ENCODE assay signal across 13 cellular contexts in genomic region chr4:168656055-168656660, GRCh38.
A peak's percentile ranks its signal among the peaks of the same experiment; 100 is the strongest.
DNase-seq lines count a peak whose midpoint lies in the region; ATAC-seq and TF ChIP-seq lines count a peak whose summit lies in the region.
"Had no signal": no experiment of that assay in that cellular context is flagged by ENCODE, and none has a peak within 500 bp of the region (broad histone marks: within the 10 kb centered on the region; RNA-seq: fewer than 3 reads in every experiment).

No MANE protein-coding gene starts in this region.

- DNase-seq in H4 (ENCODE audit: low spot score) (peak; percentile 55), NCI-H69 (lab: John Stamatoyannopoulos, UW) (peak; percentile 82), epithelial cell of proximal tubule (ENCODE audit: low read depth) (peak; percentile 67), retinal pigment epithelial cell (ENCODE audit: low read depth) (peak; percentile 84), foreskin melanocyte (no peak), SW 1271 (lab: John Stamatoyannopoulos, UW) (no peak), SJCRH30 (no peak)
- DNase-seq in stimulated activated naive CD8-positive, alpha-beta T cell treated with anti-CD3 and anti-CD28 coated beads, Interleukin-15, amount 100 ng/mL, for 72 hours, result no peak
- DNase-seq: activated CD4-positive, alpha-beta T cell treated with anti-CD3 and anti-CD28 coated beads for 48 hours; activated naive CD4-positive, alpha-beta T cell treated with anti-CD3 and anti-CD28 coated beads for 36 hours; ovary; Right ventricle myocardium superior had no signal

- H3K27ac ChIP-seq in SJCRH30, result no peak overlapping the region
- H3K27ac ChIP-seq: ovary had no signal

- no peak overlapping the region for H3K4me3 Mint-ChIP-seq in stimulated activated naive CD8-positive, alpha-beta T cell treated with anti-CD3 and anti-CD28 coated beads, Interleukin-15, amount 100 ng/mL, for 72 hours
- H3K4me3 Mint-ChIP-seq: activated naive CD4-positive, alpha-beta T cell treated with anti-CD3 and anti-CD28 coated beads for 36 hours; GM23338 had no signal

- no peaks in the 10 kb centered on the region for H3K9me3 ChIP-seq in SJCRH30 (replicated peaks)
- H3K9me3 ChIP-seq: ovary had no signal

- peaks cover 17% of the 10 kb centered on the region for H3K27me3 Mint-ChIP-seq in stimulated activated naive CD8-positive, alpha-beta T cell treated with anti-CD3 and anti-CD28 coated beads, Interleukin-15, amount 100 ng/mL, for 72 hours

- no peak for TF ChIP-seq CTCF in epithelial cell of proximal tubule (conservative IDR thresholded peaks at IDR 0.05; ENCODE audit: low read depth, low read length)
- TF ChIP-seq CTCF in retinal pigment epithelial cell (conservative IDR thresholded peaks at IDR 0.05; ENCODE audit: low read depth, low read length), result no peak

- no peak overlapping the region for H3K4me3 ChIP-seq in epithelial cell of proximal tubule (ENCODE audit: low read depth, low read length)
- H3K4me3 ChIP-seq in retinal pigment epithelial cell (ENCODE audit: low read length), result no peak overlapping the region
- no peak overlapping the region for H3K4me3 ChIP-seq in SJCRH30
- H3K4me3 ChIP-seq: GM23338, ovary had no signal

- H3K27me3 ChIP-seq in SJCRH30, result no peaks in the 10 kb centered on the region
- H3K27me3 ChIP-seq: ovary had no signal

- ATAC-seq in stimulated activated naive CD8-positive, alpha-beta T cell treated with anti-CD3 and anti-CD28 coated beads, Interleukin-15, amount 100 ng/mL, for 72 hours, result no peak
- ATAC-seq: GM23338 had no signal

- H3K4me1 ChIP-seq in SJCRH30, result peaks cover 23% of the 10 kb centered on the region

- H3K4me1 Mint-ChIP-seq in stimulated activated naive CD8-positive, alpha-beta T cell treated with anti-CD3 and anti-CD28 coated beads, Interleukin-15, amount 100 ng/mL, for 72 hours, result peaks cover 9% of the 10 kb centered on the region

- no peak overlapping the region for H3K27ac Mint-ChIP-seq in stimulated activated naive CD8-positive, alpha-beta T cell treated with anti-CD3 and anti-CD28 coated beads, Interleukin-15, amount 100 ng/mL, for 72 hours
- H3K27ac Mint-ChIP-seq: activated naive CD4-positive, alpha-beta T cell treated with anti-CD3 and anti-CD28 coated beads for 36 hours; GM23338 had no signal

- H3K36me3 ChIP-seq in SJCRH30, result peaks cover 4% of the 10 kb centered on the region; the same call in 1 of the 2 replicates
- H3K36me3 ChIP-seq: ovary had no signal

- no peaks in the 10 kb centered on the region for H3K9me3 Mint-ChIP-seq in stimulated activated naive CD8-positive, alpha-beta T cell treated with anti-CD3 and anti-CD28 coated beads, Interleukin-15, amount 100 ng/mL, for 72 hours
- H3K9me3 Mint-ChIP-seq: activated naive CD4-positive, alpha-beta T cell treated with anti-CD3 and anti-CD28 coated beads for 36 hours; GM23338 had no signal

Comparison
In these comparisons a context has a peak if more than half of its experiments do, and no peak if none do; other contexts are left out.
1. DNase-seq: peak in H4 (single experiment), NCI-H69 (single experiment), epithelial cell of proximal tubule (single experiment) and retinal pigment epithelial cell (single experiment); none in foreskin melanocyte (single experiment), SW 1271 (0 of 2), stimulated activated naive CD8-positive, alpha-beta T cell treated with anti-CD3 and anti-CD28 coated beads, Interleukin-15, amount 100 ng/mL, for 72 hours (0 of 2) and SJCRH30 (0 of 2).